26 cellular contexts compared by ENCODE assay signal in the genomic region with DNA sequence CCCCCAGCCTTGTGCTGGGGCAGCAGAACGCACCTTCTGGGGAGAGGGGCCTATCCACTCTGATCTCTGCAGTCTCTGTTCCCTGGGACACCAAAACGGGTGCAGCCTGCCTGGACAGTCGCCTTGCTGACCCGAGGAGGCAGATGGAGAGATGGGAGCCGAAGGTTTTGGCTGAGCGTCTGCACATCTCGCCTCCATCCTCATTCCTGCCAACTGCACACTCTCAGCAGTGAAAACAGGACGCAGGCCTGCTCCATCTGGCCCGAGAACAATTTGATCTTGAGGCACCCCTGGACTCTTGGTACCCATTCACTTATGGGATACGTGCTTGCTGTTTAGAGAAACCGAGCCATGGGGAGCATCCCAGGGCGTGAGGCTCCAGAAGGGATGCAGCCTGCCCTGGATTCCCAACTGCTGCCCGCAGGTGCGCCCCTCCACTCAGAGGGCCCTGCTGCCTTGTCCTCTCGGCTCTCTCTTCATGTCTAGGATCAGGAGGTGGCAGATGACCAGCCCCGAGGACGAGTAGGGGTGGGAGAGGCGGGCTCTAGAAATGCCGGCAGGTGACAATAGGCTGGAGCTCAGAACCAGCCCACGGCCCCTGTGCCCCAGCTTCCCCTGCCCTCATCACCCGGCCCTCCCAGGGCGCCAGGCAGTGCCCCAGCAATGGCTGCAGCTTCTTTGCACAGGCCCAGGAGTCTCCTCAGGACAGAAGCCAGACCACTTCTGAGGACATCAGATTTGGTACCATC. TPM values are rescaled to one million over a fixed set of nuclear protein-coding genes. Genes with fewer than 3 reads are reported as not detected.
DNase-seq lines count a peak whose midpoint lies in the region; ATAC-seq, FAIRE-seq and TF ChIP-seq lines count a peak whose summit lies in the region.
"Had no signal": no experiment of that assay in that cellular context is flagged by ENCODE, and none has a peak within 500 bp of the region (broad histone marks: within the 10 kb centered on the region; RNA-seq: fewer than 3 reads in every experiment).

No MANE protein-coding gene starts in this region.

- no peak overlapping the region for H2AFZ ChIP-seq in K562 (ENCODE audit: low read depth, low read length)

- H3K27ac Mint-ChIP-seq in endothelial cell (ENCODE audit: unreplicated experiment): peak overlapping the region; percentile 30

- DNase-seq in K562 (ENCODE audit: extremely low read depth in 1 of 4, low spot score in 3 of 4) (no peak), endothelial cell (ENCODE audit: low spot score) (no peak), spleen (peak; percentile 62), COLO829 (ENCODE audit: low spot score) (no peak), medulla oblongata (ENCODE audit: extremely low spot score) (no peak), NCI-H1105 (lab: John Stamatoyannopoulos, UW) (no peak)
- DNase-seq: ACHN; DMS53; EL; H7; KBM-7; MM.1S; NCI-H1048; NCI-H1436; NCI-H2029; NCI-H2227 treated with DMSO at 0.1 percent for 48 hours; NCI-H510A; NCI-H774; NK-92 treated with Interleukin-12 subunit alpha and Interleukin-12 subunit beta, amount 100 ng/mL, for 24 hours had no signal

- H3K4me1 Mint-ChIP-seq in endothelial cell (ENCODE audit: unreplicated experiment): peaks cover 59% of the 10 kb centered on the region

- H4K20me1 ChIP-seq in BLaER1 (no peaks in the 10 kb centered on the region), K562 (replicated peaks; ENCODE audit: control insufficient read depth, insufficient read depth, low read length) (no peaks in the 10 kb centered on the region)

- TF ChIP-seq POLR2A in K562 (conservative IDR thresholded peaks at IDR 0.05): no peak
- TF ChIP-seq POLR2A in spleen (IDR thresholded peaks at IDR 0.05): no peak

- peaks cover 99% of the 10 kb centered on the region for H3K4me1 ChIP-seq in BLaER1
- H3K4me1 ChIP-seq in K562 (replicated peaks in 1 of 2; ENCODE audit: control insufficient read depth in 2 of 2, insufficient read depth in 2 of 2, low read length in 2 of 2): peaks cover 32 to 94% of the 10 kb centered on the region in 2 experiments
- peaks cover 27 to 93% (median 61%) of the 10 kb centered on the region in 6 donors for H3K4me1 ChIP-seq in spleen

- TF ChIP-seq EP300 in K562 (IDR thresholded peaks at IDR 0.05; ENCODE audit: low read length): no peak

- no peak for TF ChIP-seq RAD21 in K562 (CRISPR knock-in tag; conservative IDR thresholded peaks at IDR 0.05 in 1 of 2, IDR thresholded peaks at IDR 0.05 in 1 of 2)

- BruUV-seq in K562 (replicated peaks; lab: Mats Ljungman, UMichigan): no TSS peak

- in situ Hi-C loops in K562 (cut with MboI): no loop called here

- H3K27me3 ChIP-seq in BLaER1: no peaks in the 10 kb centered on the region
- no peaks in the 10 kb centered on the region; a peak in 1 of 5 replicates for H3K27me3 ChIP-seq in K562 (ENCODE audit: control insufficient read depth in 2 of 2, insufficient read depth in 2 of 2, low read length in 2 of 2)
- peaks cover 0 to 16% (median 0%) of the 10 kb centered on the region in 7 donors for H3K27me3 ChIP-seq in spleen (replicated peaks in 1 of 7)

- H3K9me3 ChIP-seq in BLaER1 (no peaks in the 10 kb centered on the region), K562 (replicated peaks; ENCODE audit: control insufficient read depth, insufficient read depth, low read depth, low read length) (no peaks in the 10 kb centered on the region), spleen (no peaks in the 10 kb centered on the region)

- POLR2A ChIA-PET in K562 (lab: Yijun Ruan, JAX): interaction anchor here (0.5 to 11.3 kb wide), 6 partner anchors 8 to 233 kb away, joined by 3 to 112 read pairs (median 4); no protein-coding TSS in a partner anchor

- H3K4me3 ChIP-seq in BLaER1 (no peak overlapping the region), K562 (no peak overlapping the region), spleen (no peak overlapping the region)

- TF ChIP-seq CTCF in K562 (IDR thresholded peaks at IDR 0.05 in 2 of 3, conservative IDR thresholded peaks at IDR 0.05 in 1 of 3; ENCODE audit: insufficient read depth in 2 of 3, low read depth in 1 of 3, low read length in 3 of 3) (no peak), endothelial cell (IDR thresholded peaks at IDR 0.05; ENCODE audit: unreplicated experiment) (no peak), spleen (IDR thresholded peaks at IDR 0.05 in 8 of 11, conservative IDR thresholded peaks at IDR 0.05 in 3 of 11) (no peak)

- H3K4me3 Mint-ChIP-seq in endothelial cell (ENCODE audit: unreplicated experiment): no peak overlapping the region

- CTCF ChIA-PET in K562 (lab: Yijun Ruan, JAX; ENCODE audit: low intra/inter-chr PET ratio): no interaction called here

- intact Hi-C loops in K562 (cut with micrococcal nuclease) (no loop called here), spleen (cut with DNase I; ENCODE audit: low total_unique reads) (no loop called here)

- H3K4me2 ChIP-seq in BLaER1: peak overlapping the region; percentile 92
- H3K4me2 ChIP-seq in K562 (ENCODE audit: insufficient read depth, low read length): no peak overlapping the region

- H3K9me1 ChIP-seq in K562 (ENCODE audit: control insufficient read depth, insufficient read depth, low read length): peaks cover 4% of the 10 kb centered on the region

- no peak for FAIRE-seq in K562 (lab: Jason Lieb, UNC)
- FAIRE-seq: D721Med had no signal

- no peak for ATAC-seq in K562
- no peak for ATAC-seq in HG02840 (IDR thresholded peaks at IDR 0.05; ENCODE audit: low FRiP score, unreplicated experiment)
- ATAC-seq: Panc1, SK-N-SH treated with all-trans-retinoic acid at 6 μM for 48 hours had no signal

- H3K27ac ChIP-seq in BLaER1: peak overlapping the region; percentile 75
- no peak overlapping the region; the same call in 2 of the 3 replicates for H3K27ac ChIP-seq in K562 (ENCODE audit: extremely low read depth, low read depth, low read length)
- peak overlapping the region in 5 of 8 donors; percentile 72 to 98 (median 95) for H3K27ac ChIP-seq in spleen
- H3K27ac ChIP-seq: 22Rv1, C4-2B had no signal

- H3K36me3 Mint-ChIP-seq in endothelial cell (ENCODE audit: low read depth, unreplicated experiment): no peaks in the 10 kb centered on the region

- H3K9me3 Mint-ChIP-seq in endothelial cell (ENCODE audit: unreplicated experiment): no peaks in the 10 kb centered on the region

- peaks cover 22% of the 10 kb centered on the region for H3K27me3 Mint-ChIP-seq in endothelial cell (ENCODE audit: unreplicated experiment)

- peak overlapping the region; percentile 64 for H3K9ac ChIP-seq in BLaER1
- peak overlapping the region in 1 of 2 experiments; percentile 49; a peak in 1 of 4 replicates for H3K9ac ChIP-seq in K562 (ENCODE audit: insufficient read depth in 1 of 2, low read depth in 2 of 2, low read length in 2 of 2)

- no peaks in the 10 kb centered on the region for H3K36me3 ChIP-seq in BLaER1
- H3K36me3 ChIP-seq in K562 (ENCODE audit: control insufficient read depth, insufficient read depth, low read length): peaks cover 34% of the 10 kb centered on the region; the same call in 2 of the 3 replicates
- H3K36me3 ChIP-seq in spleen: no peaks in the 10 kb centered on the region

- H3K79me2 ChIP-seq in K562 (ENCODE audit: control insufficient read depth, insufficient read depth, low read length): peaks cover 4% of the 10 kb centered on the region; the same call in 2 of the 3 replicates

- WGBS in K562 (ENCODE audit: insufficient coverage, low coverage, missing lambda C conversion rate): 81% methylated on average over 15 of the region's 22 CpGs
- WGBS in spleen, 5 donors: 84 to 92% (median 89%) methylated on average over 21 to 22 of the region's 22 CpGs

RNA-seq across cellular contexts. Expression of gene SEMA4C, which starts 9.1 kb away (rescaled TPM):
- 229 and 466 TPM in 2 replicates for total RNA-seq in K562 (2011; cell fraction: chromatin; rRNA removed; ENCODE audit: low replicate concordance)
- 309 and 326 TPM in 2 replicates for total RNA-seq in K562 (2011; cell fraction: nucleolus; rRNA removed)
- total RNA-seq in K562 (2011; cell fraction: nucleoplasm; rRNA removed): 244 and 282 TPM in 2 replicates
- total RNA-seq in K562 (2014; rRNA removed) (28.8 and 35.6 TPM in 2 replicates), K562 (2014; rRNA removed; fragmentation: Illumina TruSeq; extraction: Trizol) (7.3 and 9.5 TPM in 2 replicates), K562 (2015; rRNA removed; fragmentation: Illumina TruSeq; extraction: Trizol) (23.9 and 24.6 TPM in 2 replicates), K562 (2021) (45.2 and 54.4 TPM in 2 replicates), endothelial cell (ENCODE audit: unreplicated experiment) (279 TPM), spleen (100 to 1,000 TPM in 2 of 7 donors, 10 to 100 TPM in 5; 59.7 to 205 (median 70.3) TPM)
- polyA plus RNA-seq in K562 (2011; rRNA removed) (59.7 and 110 TPM in 2 replicates), K562 (2014; fragmentation: Illumina TruSeq; extraction: Trizol) (21.8 and 29.4 TPM in 2 replicates), K562 (2014; fragmentation: Nextera tagmentation; extraction: Ambion mirVana) (under 1 TPM; 0.32 to 0.89 TPM), K562 (2014; rRNA removed) (35.5 and 36.2 TPM in 2 replicates), spleen (10 to 100 TPM in 2 of 3 donors, 1 to 10 TPM in 1; 6.1 to 37.2 (median 16.5) TPM)
- 50.2 and 68.3 TPM in 2 replicates for polyA plus RNA-seq in K562 (2011; cell fraction: cytosol; rRNA removed)
- polyA plus RNA-seq in K562 (2011; cell fraction: nucleus; rRNA removed): 313 and 392 TPM in 2 replicates
- 39.1 and 59.5 TPM in 2 replicates for polyA plus RNA-seq in K562 (2012)
- 56.4 and 73.7 TPM in 2 replicates for polyA minus RNA-seq in K562 (2011; rRNA and poly(A)+ RNA removed)
- polyA minus RNA-seq in K562 (2011; cell fraction: cytosol; rRNA and poly(A)+ RNA removed): 58.2 and 59.2 TPM in 2 replicates
- 58.7 and 72.1 TPM in 2 replicates for polyA minus RNA-seq in K562 (2011; cell fraction: nucleus; rRNA and poly(A)+ RNA removed)

RNA-seq across cellular contexts. Expression of gene ANKRD39, which starts 21.2 kb away (rescaled TPM):
- total RNA-seq in K562 (2011; cell fraction: chromatin; rRNA removed; ENCODE audit: low replicate concordance): 39.7 and 71.7 TPM in 2 replicates
- 42.2 and 44.1 TPM in 2 replicates for total RNA-seq in K562 (2011; cell fraction: nucleolus; rRNA removed)
- total RNA-seq in K562 (2011; cell fraction: nucleoplasm; rRNA removed): 34.4 and 37.9 TPM in 2 replicates
- total RNA-seq in K562 (2014; rRNA removed) (33.1 and 50.4 TPM in 2 replicates), K562 (2014; rRNA removed; fragmentation: Illumina TruSeq; extraction: Trizol) (5.7 and 8.2 TPM in 2 replicates), K562 (2015; rRNA removed; fragmentation: Illumina TruSeq; extraction: Trizol) (21.2 and 21.9 TPM in 2 replicates), K562 (2021) (29.8 and 31.2 TPM in 2 replicates), endothelial cell (ENCODE audit: unreplicated experiment) (14.9 TPM), spleen (10 to 100 TPM; 13.6 to 32.2 (median 22.5) TPM)
- polyA plus RNA-seq in K562 (2011; rRNA removed) (23.8 and 33.3 TPM in 2 replicates), K562 (2014; fragmentation: Illumina TruSeq; extraction: Trizol) (15.0 and 22.7 TPM in 2 replicates), K562 (2014; fragmentation: Nextera tagmentation; extraction: Ambion mirVana) (10 to 100 TPM; 16.7 to 26.0 TPM), K562 (2014; rRNA removed) (28.1 and 48.3 TPM in 2 replicates), spleen (10 to 100 TPM; 13.7 to 17.7 (median 15.8) TPM)
- 27.1 and 60.5 TPM in 2 replicates for polyA plus RNA-seq in K562 (2011; cell fraction: cytosol; rRNA removed)
- polyA plus RNA-seq in K562 (2011; cell fraction: nucleus; rRNA removed): 58.3 and 92.0 TPM in 2 replicates
- 28.4 and 31.7 TPM in 2 replicates for polyA plus RNA-seq in K562 (2012)
- 6.6 and 8.9 TPM in 2 replicates for polyA minus RNA-seq in K562 (2011; rRNA and poly(A)+ RNA removed)
- 7.1 and 9.9 TPM in 2 replicates for polyA minus RNA-seq in K562 (2011; cell fraction: cytosol; rRNA and poly(A)+ RNA removed)
- polyA minus RNA-seq in K562 (2011; cell fraction: nucleus; rRNA and poly(A)+ RNA removed): 15.1 and 21.2 TPM in 2 replicates

RNA-seq across cellular contexts. Expression of gene ANKRD23, which starts 35.1 kb away (rescaled TPM):
- 20.7 and 42.5 TPM in 2 replicates for total RNA-seq in K562 (2011; cell fraction: chromatin; rRNA removed; ENCODE audit: low replicate concordance)
- total RNA-seq in K562 (2011; cell fraction: nucleolus; rRNA removed): 27.0 and 27.3 TPM in 2 replicates
- total RNA-seq in K562 (2011; cell fraction: nucleoplasm; rRNA removed): 19.0 and 21.1 TPM in 2 replicates
- 2.7 and 3.1 TPM in 2 replicates for total RNA-seq in K562 (2014; rRNA removed)
- 1.8 and 2.0 TPM in 2 replicates for total RNA-seq in K562 (2014; rRNA removed; fragmentation: Illumina TruSeq; extraction: Trizol)
- 2.9 and 4.5 TPM in 2 replicates for total RNA-seq in K562 (2015; rRNA removed; fragmentation: Illumina TruSeq; extraction: Trizol)
- total RNA-seq in K562 (2021): 2.8 and 4.1 TPM in 2 replicates
- polyA plus RNA-seq in K562 (2011; rRNA removed): 4.8 and 7.5 TPM in 2 replicates
- polyA plus RNA-seq in K562 (2011; cell fraction: cytosol; rRNA removed): 2.9 and 5.5 TPM in 2 replicates
- polyA plus RNA-seq in K562 (2011; cell fraction: nucleus; rRNA removed): 40.8 and 73.8 TPM in 2 replicates
- polyA plus RNA-seq in K562 (2012): 3.4 and 10.6 TPM in 2 replicates
- polyA plus RNA-seq in K562 (2014; fragmentation: Illumina TruSeq; extraction: Trizol): 2.7 and 3.1 TPM in 2 replicates
- under 1 TPM; 0.32 to 0.34 TPM for polyA plus RNA-seq in K562 (2014; fragmentation: Nextera tagmentation; extraction: Ambion mirVana)
- 4.5 and 5.8 TPM in 2 replicates for polyA plus RNA-seq in K562 (2014; rRNA removed)
- polyA minus RNA-seq in K562 (2011; rRNA and poly(A)+ RNA removed): 1.2 and 2.2 TPM in 2 replicates
- 0.95 and 2.6 TPM in 2 replicates for polyA minus RNA-seq in K562 (2011; cell fraction: cytosol; rRNA and poly(A)+ RNA removed)
- 6.3 and 6.9 TPM in 2 replicates for polyA minus RNA-seq in K562 (2011; cell fraction: nucleus; rRNA and poly(A)+ RNA removed)
- total RNA-seq in endothelial cell (ENCODE audit: unreplicated experiment): 4.7 TPM
- 10 to 100 TPM in 3 of 7 donors, 1 to 10 TPM in 4; 4.6 to 19.8 (median 9.3) TPM for total RNA-seq in spleen
- 1 to 10 TPM; 2.4 to 4.9 (median 3.9) TPM for polyA plus RNA-seq in spleen
